ENCODE assay signal across 2 cellular contexts in genomic region chr1:39840507-39840906, GRCh38.
A peak's percentile ranks its signal among the peaks of the same experiment; 100 is the strongest.
TF ChIP-seq lines count a peak whose summit lies in the region.

No MANE protein-coding gene starts in this region.

TF ChIP-seq in HepG2, 621 proteins besides CTCF, POLR2A, EP300 and RAD21:
- TF ChIP-seq CEBPB (IDR thresholded peaks at IDR 0.05; ENCODE audit: borderline replicate concordance, low read depth, low read length) (0 out of 2 replicates have a peak, but pooled peaks have one; percentile 31), SRSF9 (IDR thresholded peaks at IDR 0.05; ENCODE audit: borderline replicate concordance, insufficient read depth, low read depth, low read length, poor library complexity, severe bottlenecking) (no peak)

TF ChIP-seq in K562, 482 proteins besides CTCF, POLR2A, EP300 and RAD21:
- TF ChIP-seq CEBPB (tag; IDR thresholded peaks at IDR 0.05) (peak; percentile 69), CEBPG (CRISPR knock-in tag; IDR thresholded peaks at IDR 0.05) (no peak), CEBPG (tag; conservative IDR thresholded peaks at IDR 0.05 in 1 of 2, IDR thresholded peaks at IDR 0.05 in 1 of 2) (peak in 1 of 2 experiments; percentile 64; a peak in 2 of 4 replicates), NRF1 (conservative IDR thresholded peaks at IDR 0.05 in 1 of 2, IDR thresholded peaks at IDR 0.05 in 1 of 2) (no peak)
